Comparison of ENCODE assay signal across 1 cellular context in genomic region chr5:14915291-14915976, GRCh38.
TF ChIP-seq lines count a peak whose summit lies in the region.

No MANE protein-coding gene starts in this region.

TF ChIP-seq in HepG2, 621 proteins besides CTCF, POLR2A, EP300 and RAD21 (continued from another document and continues in another):
- TF ChIP-seq ZNF276 (CRISPR knock-in tag; IDR thresholded peaks at IDR 0.05; ENCODE audit: low read depth) (no peak), ZNF512B (CRISPR knock-in tag; IDR thresholded peaks at IDR 0.05; ENCODE audit: borderline replicate concordance) (no peak), SAP130 (CRISPR knock-in tag; IDR thresholded peaks at IDR 0.05; ENCODE audit: low read depth) (peak; percentile 38; the same call in 1 of the 2 replicates), ZMAT5 (CRISPR knock-in tag; IDR thresholded peaks at IDR 0.05; ENCODE audit: borderline replicate concordance, low read depth) (no peak), MIER3 (CRISPR knock-in tag; IDR thresholded peaks at IDR 0.05; ENCODE audit: borderline replicate concordance) (no peak), ZNF44 (CRISPR knock-in tag; IDR thresholded peaks at IDR 0.05) (no peak), ZFP1 (CRISPR knock-in tag; IDR thresholded peaks at IDR 0.05) (no peak), ZNF180 (CRISPR knock-in tag; IDR thresholded peaks at IDR 0.05; ENCODE audit: borderline replicate concordance, low read depth) (no peak), BRF2 (CRISPR knock-in tag; IDR thresholded peaks at IDR 0.05) (no peak), LCORL (IDR thresholded peaks at IDR 0.05) (no peak), LCORL (CRISPR knock-in tag; IDR thresholded peaks at IDR 0.05) (peak; percentile 36; the same call in 1 of the 2 replicates), SRF (IDR thresholded peaks at IDR 0.05; ENCODE audit: low read depth, low read length) (no peak), SNAPC4 (CRISPR knock-in tag; IDR thresholded peaks at IDR 0.05) (no peak), SOX13 (IDR thresholded peaks at IDR 0.05) (no peak), SOX13 (CRISPR knock-in tag; conservative IDR thresholded peaks at IDR 0.05 in 1 of 2, IDR thresholded peaks at IDR 0.05 in 1 of 2) (peak in 1 of 2 experiments; percentile 77; a peak in 2 of 4 replicates), JUND (CRISPR knock-in tag; IDR thresholded peaks at IDR 0.05) (no peak), ZFP41 (CRISPR knock-in tag; IDR thresholded peaks at IDR 0.05; ENCODE audit: borderline replicate concordance) (no peak), ZNF496 (CRISPR knock-in tag; IDR thresholded peaks at IDR 0.05; ENCODE audit: insufficient replicate concordance) (no peak), TRIM24 (CRISPR knock-in tag; IDR thresholded peaks at IDR 0.05) (no peak), TAF15 (IDR thresholded peaks at IDR 0.05; ENCODE audit: low read depth, low read length, poor library complexity, severe bottlenecking) (no peak), ZNF614 (CRISPR knock-in tag; IDR thresholded peaks at IDR 0.05; ENCODE audit: borderline replicate concordance) (no peak), TCF7L2 (IDR thresholded peaks at IDR 0.05; ENCODE audit: low read depth, low read length) (0 out of 2 replicates have a peak, but pooled peaks have one; percentile 45), MAF1 (CRISPR knock-in tag; IDR thresholded peaks at IDR 0.05; ENCODE audit: borderline replicate concordance) (no peak), ZNF816 (CRISPR knock-in tag; IDR thresholded peaks at IDR 0.05; ENCODE audit: borderline replicate concordance) (no peak), PAF1 (CRISPR knock-in tag; IDR thresholded peaks at IDR 0.05) (no peak), ZNF121 (CRISPR knock-in tag; IDR thresholded peaks at IDR 0.05) (no peak), TERF1 (CRISPR knock-in tag; IDR thresholded peaks at IDR 0.05) (no peak), NR1H2 (CRISPR knock-in tag; IDR thresholded peaks at IDR 0.05; ENCODE audit: borderline replicate concordance, low read depth) (no peak), MEIS1 (CRISPR knock-in tag; IDR thresholded peaks at IDR 0.05; ENCODE audit: borderline replicate concordance) (no peak), ZNF607 (CRISPR knock-in tag; IDR thresholded peaks at IDR 0.05; ENCODE audit: borderline replicate concordance) (no peak), SUZ12 (IDR thresholded peaks at IDR 0.05; ENCODE audit: low read depth, low read length) (no peak), HOXD1 (CRISPR knock-in tag; IDR thresholded peaks at IDR 0.05) (no peak), BORCS8-MEF2B (CRISPR knock-in tag; IDR thresholded peaks at IDR 0.05) (no peak), NFKB2 (CRISPR knock-in tag; IDR thresholded peaks at IDR 0.05; ENCODE audit: borderline replicate concordance) (no peak), NCOR1 (IDR thresholded peaks at IDR 0.05; ENCODE audit: borderline replicate concordance, low read length) (peak; percentile 92), HNRNPL (IDR thresholded peaks at IDR 0.05; ENCODE audit: low read depth, low read length) (no peak), ZUFSP (CRISPR knock-in tag; IDR thresholded peaks at IDR 0.05; ENCODE audit: borderline replicate concordance) (no peak), FOXJ3 (CRISPR knock-in tag; IDR thresholded peaks at IDR 0.05; ENCODE audit: borderline replicate concordance) (peak; percentile 38; the same call in 1 of the 2 replicates), ZKSCAN5 (CRISPR knock-in tag; IDR thresholded peaks at IDR 0.05) (no peak), ZZZ3 (CRISPR knock-in tag; IDR thresholded peaks at IDR 0.05; ENCODE audit: borderline replicate concordance) (no peak), ZBTB43 (CRISPR knock-in tag; conservative IDR thresholded peaks at IDR 0.05) (no peak), PLRG1 (conservative IDR thresholded peaks at IDR 0.05) (no peak), ZNF264 (CRISPR knock-in tag; IDR thresholded peaks at IDR 0.05) (no peak), ZNF780A (CRISPR knock-in tag; IDR thresholded peaks at IDR 0.05) (no peak), TBX2 (CRISPR knock-in tag; IDR thresholded peaks at IDR 0.05; ENCODE audit: borderline replicate concordance) (no peak), THAP7 (CRISPR knock-in tag; IDR thresholded peaks at IDR 0.05) (no peak), GABPA (IDR thresholded peaks at IDR 0.05; ENCODE audit: low read depth, low read length) (no peak), GABPA (CRISPR knock-in tag; IDR thresholded peaks at IDR 0.05; ENCODE audit: low read depth) (no peak), RXRB (CRISPR knock-in tag; IDR thresholded peaks at IDR 0.05; ENCODE audit: borderline replicate concordance) (peak; percentile 81), GFI1 (CRISPR knock-in tag; IDR thresholded peaks at IDR 0.05; ENCODE audit: borderline replicate concordance) (no peak), CHD4 (IDR thresholded peaks at IDR 0.05; ENCODE audit: borderline replicate concordance, low read length) (no peak), NFKBIZ (CRISPR knock-in tag; IDR thresholded peaks at IDR 0.05) (no peak), FOXP1 (IDR thresholded peaks at IDR 0.05) (no peak), FOXP1 (CRISPR knock-in tag; IDR thresholded peaks at IDR 0.05) (no peak), ZNF740 (CRISPR knock-in tag; IDR thresholded peaks at IDR 0.05) (no peak), MXI1 (IDR thresholded peaks at IDR 0.05; ENCODE audit: borderline replicate concordance, low read depth, low read length) (no peak)
